19 cellular contexts compared by ENCODE assay signal in the genomic region with DNA sequence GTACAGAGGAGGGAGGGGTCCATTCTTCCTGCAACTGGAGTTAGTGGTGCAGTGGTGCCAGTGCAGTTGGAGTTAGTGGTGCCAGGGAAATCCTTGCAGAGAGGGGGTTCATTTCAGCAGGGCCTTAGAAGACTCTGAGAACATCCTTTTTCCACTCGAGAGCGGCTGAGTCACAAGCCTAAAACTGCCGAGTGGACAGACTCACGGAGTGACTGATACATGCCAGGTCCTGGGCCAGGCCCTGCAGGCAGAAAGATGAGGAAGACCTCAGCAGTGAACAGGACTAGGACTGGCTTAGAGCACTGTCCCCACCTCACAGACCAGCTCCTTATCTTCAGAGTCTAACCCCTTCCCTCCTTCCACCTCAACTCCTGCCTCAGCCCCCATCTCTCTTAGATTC. TPM values are rescaled to one million over a fixed set of nuclear protein-coding genes. Genes with fewer than 3 reads are reported as not detected.
DNase-seq lines count a peak whose midpoint lies in the region; ATAC-seq, FAIRE-seq and TF ChIP-seq lines count a peak whose summit lies in the region.
"Had no signal": no experiment of that assay in that cellular context is flagged by ENCODE, and none has a peak within 500 bp of the region (broad histone marks: within the 10 kb centered on the region; RNA-seq: fewer than 3 reads in every experiment).

No MANE protein-coding gene starts in this region.

- POLR2A ChIA-PET in HepG2 (lab: Yijun Ruan, JAX): no interaction called here

- TF ChIP-seq POLR2A in right lobe of liver (IDR thresholded peaks at IDR 0.05): no peak
- no peak for TF ChIP-seq POLR2A in HepG2 (IDR thresholded peaks at IDR 0.05; ENCODE audit: insufficient read depth in 1 of 2, low read depth in 2 of 2, low read length in 2 of 2)

- FAIRE-seq in HepG2 (lab: Jason Lieb, UNC) (no peak), astrocyte (lab: Jason Lieb, UNC) (no peak)
- FAIRE-seq: frontal cortex had no signal

- intact Hi-C loops in right lobe of liver (cut with DNase I): no loop called here
- intact Hi-C loops in HepG2 (cut with micrococcal nuclease; ENCODE audit: unreplicated experiment): no loop called here
- intact Hi-C loops in upper lobe of right lung (cut with DNase I): no loop called here

- peak; percentile 21 to 49 (median 38) for ATAC-seq in right lobe of liver
- ATAC-seq in HepG2: no peak
- peak; percentile 35 for ATAC-seq in upper lobe of right lung
- no peak for ATAC-seq in GM19023 (IDR thresholded peaks at IDR 0.05; ENCODE audit: unreplicated experiment)
- ATAC-seq: stimulated activated naive CD8-positive, alpha-beta T cell treated with anti-CD3 and anti-CD28 coated beads, Interleukin-15, Interleukin-2, amounts not matched to agents 100 U/mL and 50 U/mL, for 24 hours had no signal

- H3K9ac ChIP-seq in HepG2 (ENCODE audit: insufficient read depth, low read depth, low read length) (no peak overlapping the region), astrocyte (ENCODE audit: low read length) (no peak overlapping the region)

- no CpG with 5 or more reads among the region's 4 CpGs for WGBS in right lobe of liver (ENCODE audit: insufficient coverage, low coverage, low lambda C conversion rate, missing lambda C conversion rate)
- no CpG with 5 or more reads among the region's 4 CpGs for WGBS in HepG2 (ENCODE audit: low lambda C conversion rate)

- TF ChIP-seq EP300 in HepG2 (IDR thresholded peaks at IDR 0.05; ENCODE audit: low read depth in 2 of 2, low read length in 2 of 2) (no peak), HepG2 (CRISPR knock-in tag; IDR thresholded peaks at IDR 0.05; ENCODE audit: borderline replicate concordance) (no peak)

- no peaks in the 10 kb centered on the region for H3K79me2 ChIP-seq in HepG2 (ENCODE audit: insufficient read depth, low read length)
- H3K79me2 ChIP-seq in astrocyte (ENCODE audit: insufficient read depth, low read length): no peaks in the 10 kb centered on the region

- no peak overlapping the region for H3K27ac Mint-ChIP-seq in astrocyte (ENCODE audit: unreplicated experiment)
- H3K27ac Mint-ChIP-seq: immature natural killer cell had no signal

- TF ChIP-seq RAD21 in HepG2 (CRISPR knock-in tag; IDR thresholded peaks at IDR 0.05): no peak

- in situ Hi-C loops in HepG2 (cut with HindIII; ENCODE audit: extremely low pct_ligation_motif_present, low pct_unique_long_range_greater_than_20kb): no loop called here

- no peak overlapping the region for H3K27ac ChIP-seq in right lobe of liver
- no peak overlapping the region for H3K27ac ChIP-seq in HepG2 (ENCODE audit: extremely low read length, insufficient read depth, low read length)
- H3K27ac ChIP-seq in astrocyte (ENCODE audit: low read depth, low read length): no peak overlapping the region
- no peak overlapping the region for H3K27ac ChIP-seq in upper lobe of right lung
- H3K27ac ChIP-seq: colonic mucosa, SJSA1 had no signal

- BruUV-seq in HepG2 (replicated peaks; lab: Mats Ljungman, UMichigan): no TSS peak

- no peak overlapping the region for H3K4me2 ChIP-seq in HepG2 (ENCODE audit: low read depth, low read length)
- H3K4me2 ChIP-seq in astrocyte (ENCODE audit: low read length): no peak overlapping the region

- no peaks in the 10 kb centered on the region for H3K4me1 ChIP-seq in right lobe of liver
- no peaks in the 10 kb centered on the region for H3K4me1 ChIP-seq in HepG2 (ENCODE audit: insufficient read depth, low read length)
- H3K4me1 ChIP-seq in astrocyte (ENCODE audit: insufficient read depth, low read length): peaks cover 7% of the 10 kb centered on the region
- H3K4me1 ChIP-seq in upper lobe of right lung: peaks cover 6% of the 10 kb centered on the region
- H3K4me1 ChIP-seq: colonic mucosa had no signal

- DNase-seq in right lobe of liver (no peak), HepG2 (ENCODE audit: low spot score) (no peak), astrocyte (ENCODE audit: low read depth) (no peak), iris pigment epithelial cell (ENCODE audit: low read depth) (peak; percentile 62), upper lobe of right lung (no peak), HT-29 (ENCODE audit: low spot score) (no peak), NCI-H2171 treated with DMSO at 0.1 percent for 48 hours (lab: John Stamatoyannopoulos, UW) (no peak)
- DNase-seq: activated CD8-positive, alpha-beta memory T cell treated with anti-CD3 and anti-CD28 coated beads, Interleukin-2, amount 50 U/mL, for 48 hours; AML-193; amniotic stem cell; colonic mucosa; DMS53; immature natural killer cell; KBM-7; NCI-H1694; stimulated activated naive CD8-positive, alpha-beta T cell treated with anti-CD3 and anti-CD28 coated beads, Interleukin-15, Interleukin-2, amounts not matched to agents 100 U/mL and 50 U/mL, for 24 hours had no signal

- peaks cover 0 to 6% (median 0%) of the 10 kb centered on the region in 4 donors for H3K36me3 ChIP-seq in right lobe of liver
- peaks cover 17 to 57% of the 10 kb centered on the region in 2 experiments; a peak in 4 of 5 replicates for H3K36me3 ChIP-seq in HepG2 (replicated peaks in 1 of 2; ENCODE audit: control insufficient read depth in 1 of 2, insufficient read depth in 2 of 2, low read length in 2 of 2)
- peaks cover 13% of the 10 kb centered on the region for H3K36me3 ChIP-seq in astrocyte (ENCODE audit: insufficient read depth, low read length)
- peaks cover 39% of the 10 kb centered on the region for H3K36me3 ChIP-seq in upper lobe of right lung
- H3K36me3 ChIP-seq: colonic mucosa had no signal

- H3K4me3 ChIP-seq in right lobe of liver (no peak overlapping the region), HepG2 (replicated peaks in 1 of 3; ENCODE audit: insufficient read depth in 1 of 3, low read depth in 2 of 3, low read length in 3 of 3) (no peak overlapping the region), astrocyte (ENCODE audit: insufficient read depth, low read depth, low read length) (no peak overlapping the region), upper lobe of right lung (no peak overlapping the region)
- H3K4me3 ChIP-seq: colonic mucosa, SJSA1 had no signal

- CTCF ChIA-PET in HepG2 (lab: Yijun Ruan, JAX; ENCODE audit: low intra/inter-chr PET ratio, low total read pairs): no interaction called here

- TF ChIP-seq CTCF in right lobe of liver (IDR thresholded peaks at IDR 0.05): no peak
- no peak for TF ChIP-seq CTCF in HepG2 (CRISPR knock-in tag; IDR thresholded peaks at IDR 0.05)
- no peak for TF ChIP-seq CTCF in astrocyte (IDR thresholded peaks at IDR 0.05; ENCODE audit: insufficient read depth, low read depth, low read length)
- no peak for TF ChIP-seq CTCF in upper lobe of right lung (IDR thresholded peaks at IDR 0.05)

- H3K4me3 Mint-ChIP-seq in astrocyte (ENCODE audit: unreplicated experiment): peak overlapping the region; percentile 54
- H3K4me3 Mint-ChIP-seq: immature natural killer cell had no signal

- H3K27me3 ChIP-seq in right lobe of liver (no peaks in the 10 kb centered on the region), HepG2 (ENCODE audit: control insufficient read depth in 1 of 2, insufficient read depth in 2 of 2, low read length in 2 of 2) (no peaks in the 10 kb centered on the region), astrocyte (ENCODE audit: insufficient read depth, low read length) (no peaks in the 10 kb centered on the region), upper lobe of right lung (no peaks in the 10 kb centered on the region)
- H3K27me3 ChIP-seq: colonic mucosa, SJSA1 had no signal

- H3K9me3 Mint-ChIP-seq in astrocyte (ENCODE audit: unreplicated experiment): no peaks in the 10 kb centered on the region
- H3K9me3 Mint-ChIP-seq: immature natural killer cell had no signal

- H3K36me3 Mint-ChIP-seq in astrocyte (ENCODE audit: low read depth, unreplicated experiment): peaks cover 52% of the 10 kb centered on the region

- H2AFZ ChIP-seq in HepG2 (ENCODE audit: low read length) (no peak overlapping the region), astrocyte (ENCODE audit: low read depth, low read length) (no peak overlapping the region)

- peaks cover 17% of the 10 kb centered on the region for H3K4me1 Mint-ChIP-seq in astrocyte (ENCODE audit: low read depth, unreplicated experiment)

- peaks cover 3% of the 10 kb centered on the region; the same call in 1 of the 2 replicates for H4K20me1 ChIP-seq in HepG2 (ENCODE audit: insufficient read depth, low read length)
- no peaks in the 10 kb centered on the region for H4K20me1 ChIP-seq in astrocyte (ENCODE audit: insufficient read depth, low read length)

- H3K9me3 ChIP-seq in right lobe of liver (no peaks in the 10 kb centered on the region), HepG2 (ENCODE audit: low read length) (no peaks in the 10 kb centered on the region), astrocyte (ENCODE audit: insufficient read depth, low read depth, low read length) (no peaks in the 10 kb centered on the region), upper lobe of right lung (no peaks in the 10 kb centered on the region)
- H3K9me3 ChIP-seq: colonic mucosa, SJSA1 had no signal

- no peaks in the 10 kb centered on the region for H3K27me3 Mint-ChIP-seq in astrocyte (ENCODE audit: low read depth, unreplicated experiment)

RNA-seq across cellular contexts. Expression of gene IKBKE, which starts 12.9 kb away (rescaled TPM):
- total RNA-seq in right lobe of liver: 1 to 10 TPM in 5 of 6 experiments, under 1 TPM in 1; 0.86 to 2.7 (median 1.9) TPM
- total RNA-seq in HepG2 (2016; rRNA removed; fragmentation: Illumina TruSeq; extraction: Trizol): 4.0 and 5.8 TPM in 2 replicates
- 1.5 and 1.8 TPM in 2 replicates for total RNA-seq in HepG2 (2016; cell fraction: cytosol; rRNA removed; fragmentation: Illumina TruSeq; extraction: Trizol; ENCODE audit: low read depth)
- total RNA-seq in HepG2 (2016; cell fraction: insoluble cytoplasmic fraction; rRNA removed; fragmentation: Illumina TruSeq; extraction: Trizol): 4.8 and 5.0 TPM in 2 replicates
- 3.2 and 5.3 TPM in 2 replicates for total RNA-seq in HepG2 (2016; cell fraction: membrane; rRNA removed; fragmentation: Illumina TruSeq; extraction: Trizol)
- 4.7 and 6.1 TPM in 2 replicates for total RNA-seq in HepG2 (2016; cell fraction: nucleus; rRNA removed; fragmentation: Illumina TruSeq; extraction: Trizol)
- polyA plus RNA-seq in HepG2 (2011; rRNA removed): 3.7 and 4.5 TPM in 2 replicates
- polyA plus RNA-seq in HepG2 (2011; cell fraction: cytosol; rRNA removed): 2.1 and 3.7 TPM in 2 replicates
- polyA plus RNA-seq in HepG2 (2011; cell fraction: nucleus; rRNA removed): 11.0 and 15.9 TPM in 2 replicates
- 0.95 and 1.4 TPM in 2 replicates for polyA plus RNA-seq in HepG2 (2012)
- polyA plus RNA-seq in HepG2 (2016; cell fraction: cytosol; fragmentation: Illumina TruSeq; extraction: Trizol; ENCODE audit: low read depth): 2.2 and 2.8 TPM in 2 replicates
- polyA plus RNA-seq in HepG2 (2016; cell fraction: insoluble cytoplasmic fraction; fragmentation: Illumina TruSeq; extraction: Trizol; ENCODE audit: low read depth): 3.9 and 4.3 TPM in 2 replicates
- polyA plus RNA-seq in HepG2 (2016; cell fraction: membrane; fragmentation: Illumina TruSeq; extraction: Trizol; ENCODE audit: low read depth): 1.9 and 2.6 TPM in 2 replicates
- 7.2 and 7.3 TPM in 2 replicates for polyA plus RNA-seq in HepG2 (2016; cell fraction: nucleus; fragmentation: Illumina TruSeq; extraction: Trizol; ENCODE audit: insufficient read depth, low read depth)
- polyA minus RNA-seq in HepG2 (2011; rRNA and poly(A)+ RNA removed; ENCODE audit: low replicate concordance): 8.9 and 22.1 TPM in 2 replicates
- polyA minus RNA-seq in HepG2 (2011; cell fraction: cytosol; rRNA and poly(A)+ RNA removed): 1.3 and 2.0 TPM in 2 replicates
- 7.3 and 8.9 TPM in 2 replicates for polyA minus RNA-seq in HepG2 (2011; cell fraction: nucleus; rRNA and poly(A)+ RNA removed)
- 15.5 and 17.0 TPM in 2 replicates for total RNA-seq in astrocyte
- total RNA-seq in upper lobe of right lung: 8.5 TPM
- total RNA-seq in HT-29 (2014; rRNA removed; shearing (Covaris generic)): 11.7 and 12.0 TPM in 2 replicates

RNA-seq across cellular contexts. Expression of gene RASSF5, which starts 49.9 kb away (rescaled TPM):
- total RNA-seq in right lobe of liver: 10 to 100 TPM in 5 of 6 experiments, 1 to 10 TPM in 1; 8.1 to 18.8 (median 12.6) TPM
- 0.18 and 0.49 TPM in 2 replicates for total RNA-seq in HepG2 (2016; rRNA removed; fragmentation: Illumina TruSeq; extraction: Trizol)
- 0.09 TPM in 1 of 2 replicates, not detected in the other for total RNA-seq in HepG2 (2016; cell fraction: cytosol; rRNA removed; fragmentation: Illumina TruSeq; extraction: Trizol; ENCODE audit: low read depth)
- total RNA-seq in HepG2 (2016; cell fraction: insoluble cytoplasmic fraction; rRNA removed; fragmentation: Illumina TruSeq; extraction: Trizol): 0.24 and 0.36 TPM in 2 replicates
- total RNA-seq in HepG2 (2016; cell fraction: membrane; rRNA removed; fragmentation: Illumina TruSeq; extraction: Trizol): 0.14 and 0.19 TPM in 2 replicates
- total RNA-seq in HepG2 (2016; cell fraction: nucleus; rRNA removed; fragmentation: Illumina TruSeq; extraction: Trizol): 0.22 and 0.47 TPM in 2 replicates
- polyA plus RNA-seq in HepG2 (2011; rRNA removed): 0.40 and 0.50 TPM in 2 replicates
- polyA plus RNA-seq in HepG2 (2011; cell fraction: cytosol; rRNA removed): 0.27 and 0.47 TPM in 2 replicates
- 0.58 and 0.66 TPM in 2 replicates for polyA plus RNA-seq in HepG2 (2011; cell fraction: nucleus; rRNA removed)
- 0.76 and 2.1 TPM in 2 replicates for polyA plus RNA-seq in HepG2 (2012)
- polyA plus RNA-seq in HepG2 (2016; cell fraction: cytosol; fragmentation: Illumina TruSeq; extraction: Trizol; ENCODE audit: low read depth): 0.03 and 0.06 TPM in 2 replicates
- 0.21 and 0.29 TPM in 2 replicates for polyA plus RNA-seq in HepG2 (2016; cell fraction: insoluble cytoplasmic fraction; fragmentation: Illumina TruSeq; extraction: Trizol; ENCODE audit: low read depth)
- polyA plus RNA-seq in HepG2 (2016; cell fraction: membrane; fragmentation: Illumina TruSeq; extraction: Trizol; ENCODE audit: low read depth): 0.09 and 0.11 TPM in 2 replicates
- 0.43 and 0.48 TPM in 2 replicates for polyA plus RNA-seq in HepG2 (2016; cell fraction: nucleus; fragmentation: Illumina TruSeq; extraction: Trizol; ENCODE audit: insufficient read depth, low read depth)
- polyA minus RNA-seq in HepG2 (2011; rRNA and poly(A)+ RNA removed; ENCODE audit: low replicate concordance): 0.30 and 18.0 TPM in 2 replicates
- polyA minus RNA-seq in HepG2 (2011; cell fraction: cytosol; rRNA and poly(A)+ RNA removed): 0.49 and 1.3 TPM in 2 replicates
- 0.26 and 0.50 TPM in 2 replicates for polyA minus RNA-seq in HepG2 (2011; cell fraction: nucleus; rRNA and poly(A)+ RNA removed)
- 0.43 and 0.53 TPM in 2 replicates for total RNA-seq in astrocyte
- 37.6 TPM for total RNA-seq in upper lobe of right lung
- 7.9 and 8.8 TPM in 2 replicates for total RNA-seq in HT-29 (2014; rRNA removed; shearing (Covaris generic))

Comparison
In these comparisons a context has a peak if more than half of its experiments do, and no peak if none do; other contexts are left out.
1. ATAC-seq: peak in right lobe of liver (4 of 4) and upper lobe of right lung (single experiment); none in HepG2 (single experiment) and GM19023 (single experiment).